In genomic region chr15:91257755-91258435, GRCh38 we compare ENCODE assay signal across 20 cellular contexts.
"Had no signal": no experiment of that assay in that cellular context is flagged by ENCODE, and none has a peak within 500 bp of the region (broad histone marks: within the 10 kb centered on the region; RNA-seq: fewer than 3 reads in every experiment).

No MANE protein-coding gene starts in this region.

- H3K4me3 Mint-ChIP-seq: activated B cell treated with CpG ODN at 0.5 μM for 24 hours; activated naive CD4-positive, alpha-beta T cell treated with anti-CD3 and anti-CD28 coated beads, Interleukin-2, amount 10 ng/mL, durations not matched to agents 7 days and 5 days; activated naive CD8-positive, alpha-beta T cell treated with anti-CD3 and anti-CD28 coated beads, Interleukin-2, amount 50 U/mL, for 24 hours; naive thymus-derived CD8-positive, alpha-beta T cell; stimulated activated effector memory CD8-positive, alpha-beta T cell treated with anti-CD3 and anti-CD28 coated beads, Interleukin-12 subunit alpha, Interleukin-12 subunit beta, amount 100 ng/mL, for 72 hours had no signal

- H3K27ac ChIP-seq: ascending aorta, pancreas, right lobe of liver, stomach, testis, upper lobe of left lung had no signal

- H3K36me3 ChIP-seq: ascending aorta, pancreas, right lobe of liver, stomach, upper lobe of left lung had no signal

- H3K27me3 ChIP-seq: ascending aorta, right lobe of liver, testis, upper lobe of left lung had no signal

- H3K36me3 Mint-ChIP-seq: activated naive CD4-positive, alpha-beta T cell treated with anti-CD3 and anti-CD28 coated beads, Interleukin-2, amount 10 ng/mL, durations not matched to agents 7 days and 5 days; naive thymus-derived CD8-positive, alpha-beta T cell; stimulated activated effector memory CD8-positive, alpha-beta T cell treated with anti-CD3 and anti-CD28 coated beads, Interleukin-12 subunit alpha, Interleukin-12 subunit beta, amount 100 ng/mL, for 72 hours had no signal

- H3K27ac Mint-ChIP-seq: activated B cell treated with CpG ODN at 0.5 μM for 24 hours; activated naive CD4-positive, alpha-beta T cell treated with anti-CD3 and anti-CD28 coated beads, Interleukin-2, amount 10 ng/mL, durations not matched to agents 7 days and 5 days; activated naive CD8-positive, alpha-beta T cell treated with anti-CD3 and anti-CD28 coated beads, Interleukin-2, amount 50 U/mL, for 24 hours; naive thymus-derived CD8-positive, alpha-beta T cell; stimulated activated effector memory CD8-positive, alpha-beta T cell treated with anti-CD3 and anti-CD28 coated beads, Interleukin-12 subunit alpha, Interleukin-12 subunit beta, amount 100 ng/mL, for 72 hours had no signal

- DNase-seq: activated B cell treated with CpG ODN at 0.5 μM for 24 hours; activated CD8-positive, alpha-beta memory T cell treated with anti-CD3 and anti-CD28 coated beads for 24 hours; activated CD8-positive, alpha-beta memory T cell treated with anti-CD3 and anti-CD28 coated beads, Interleukin-2, amount 50 U/mL, for 48 hours; activated effector memory CD4-positive, alpha-beta T cell treated with Interleukin-2 at 50 U/mL for 16 hours; cerebellar nuclear complex; cortex of kidney; effector CD4-positive, alpha-beta T cell; mesenchymal stem cell; naive thymus-derived CD8-positive, alpha-beta T cell; pancreas; right lobe of liver; stimulated activated CD4-positive, alpha-beta T cell treated with anti-CD3 and anti-CD28 coated beads, Interleukin-4, amount 100 ng/mL, for 24 hours; stomach; testis; upper lobe of left lung had no signal

- H3K4me3 ChIP-seq: ascending aorta, pancreas, right lobe of liver, stomach, testis, upper lobe of left lung had no signal

- H3K9me3 Mint-ChIP-seq: activated B cell treated with CpG ODN at 0.5 μM for 24 hours; activated naive CD4-positive, alpha-beta T cell treated with anti-CD3 and anti-CD28 coated beads, Interleukin-2, amount 10 ng/mL, durations not matched to agents 7 days and 5 days; activated naive CD8-positive, alpha-beta T cell treated with anti-CD3 and anti-CD28 coated beads, Interleukin-2, amount 50 U/mL, for 24 hours; naive thymus-derived CD8-positive, alpha-beta T cell; stimulated activated effector memory CD8-positive, alpha-beta T cell treated with anti-CD3 and anti-CD28 coated beads, Interleukin-12 subunit alpha, Interleukin-12 subunit beta, amount 100 ng/mL, for 72 hours had no signal

- H3K9me3 ChIP-seq: ascending aorta, pancreas, right lobe of liver, stomach, testis, upper lobe of left lung had no signal

- ATAC-seq: esophagus mucosa; naive thymus-derived CD8-positive, alpha-beta T cell; pancreas had no signal

- H3K4me1 ChIP-seq: ascending aorta, stomach, testis, upper lobe of left lung had no signal

- H3K4me1 Mint-ChIP-seq: activated B cell treated with CpG ODN at 0.5 μM for 24 hours; stimulated activated effector memory CD8-positive, alpha-beta T cell treated with anti-CD3 and anti-CD28 coated beads, Interleukin-12 subunit alpha, Interleukin-12 subunit beta, amount 100 ng/mL, for 72 hours had no signal
